26 cellular contexts compared by ENCODE assay signal in genomic region chrX:17052776-17053175, GRCh38.
"Had no signal": no experiment of that assay in that cellular context is flagged by ENCODE, and none has a peak within 500 bp of the region (broad histone marks: within the 10 kb centered on the region; RNA-seq: fewer than 3 reads in every experiment).

No MANE protein-coding gene starts in this region.

- DNase-seq: activated CD4-positive, alpha-beta memory T cell treated with anti-CD3 and anti-CD28 coated beads for 36 hours; activated CD4-positive, alpha-beta T cell treated with anti-CD3 and anti-CD28 coated beads, Interleukin-2, amount 10 ng/mL, durations not matched to agents 7 days and 5 days; activated CD4-positive, CD25-positive, alpha-beta regulatory T cell; activated CD8-positive, alpha-beta memory T cell treated with anti-CD3 and anti-CD28 coated beads for 24 hours; activated effector memory CD4-positive, alpha-beta T cell treated with anti-CD3 and anti-CD28 coated beads, Interleukin-2, amount 50 U/mL, for 16 hours; activated naive CD4-positive, alpha-beta T cell treated with Interleukin-2 at 50 U/mL for 16 hours; activated naive CD8-positive, alpha-beta T cell treated with anti-CD3 and anti-CD28 coated beads, Interleukin-2, amount 50 U/mL, for 24 hours; activated T-cell treated with anti-CD3 and anti-CD28 coated beads, Interleukin-2, amount 50 U/mL, for 4 hours; amniotic stem cell; central memory CD4-positive, alpha-beta T cell; Karpas-422; NCI-H446 treated with DMSO at 0.1 percent for 48 hours; NCI-H524 treated with DMSO at 0.1 percent for 48 hours; NK-92 treated with Interleukin-12 subunit alpha and Interleukin-12 subunit beta, amount 100 ng/mL, for 24 hours; OCI-M1; Right ventricle myocardium superior; RPMI8226; SJCRH30; SK-N-SH; T-helper 1 cell had no signal

- H3K4me1 ChIP-seq: ascending aorta had no signal

- H3K4me3 Mint-ChIP-seq: activated CD4-positive, alpha-beta memory T cell treated with anti-CD3 and anti-CD28 coated beads for 36 hours; activated CD4-positive, alpha-beta T cell treated with anti-CD3 and anti-CD28 coated beads, Interleukin-2, amount 10 ng/mL, durations not matched to agents 7 days and 5 days; activated naive CD8-positive, alpha-beta T cell treated with anti-CD3 and anti-CD28 coated beads, Interleukin-2, amount 50 U/mL, for 24 hours; activated T-cell treated with anti-CD3 and anti-CD28 coated beads, Interleukin-2, amount 50 U/mL, for 4 hours had no signal

- H3K27me3 Mint-ChIP-seq: activated CD4-positive, alpha-beta memory T cell treated with anti-CD3 and anti-CD28 coated beads for 36 hours; activated naive CD8-positive, alpha-beta T cell treated with anti-CD3 and anti-CD28 coated beads, Interleukin-2, amount 50 U/mL, for 24 hours had no signal

- H3K36me3 Mint-ChIP-seq: activated CD4-positive, alpha-beta memory T cell treated with anti-CD3 and anti-CD28 coated beads for 36 hours; activated naive CD4-positive, alpha-beta T cell treated with anti-CD3 and anti-CD28 coated beads, Interleukin-2, amount 50 U/mL, for 72 hours had no signal

- H3K4me1 Mint-ChIP-seq: activated CD4-positive, alpha-beta T cell treated with anti-CD3 and anti-CD28 coated beads, Interleukin-2, amount 10 ng/mL, durations not matched to agents 7 days and 5 days; activated naive CD8-positive, alpha-beta T cell treated with anti-CD3 and anti-CD28 coated beads, Interleukin-2, amount 50 U/mL, for 24 hours had no signal

- H3K27ac Mint-ChIP-seq: activated CD4-positive, alpha-beta memory T cell treated with anti-CD3 and anti-CD28 coated beads for 36 hours; activated CD4-positive, alpha-beta T cell treated with anti-CD3 and anti-CD28 coated beads, Interleukin-2, amount 10 ng/mL, durations not matched to agents 7 days and 5 days; activated naive CD4-positive, alpha-beta T cell treated with anti-CD3 and anti-CD28 coated beads, Interleukin-2, amount 50 U/mL, for 72 hours; activated naive CD8-positive, alpha-beta T cell treated with anti-CD3 and anti-CD28 coated beads, Interleukin-2, amount 50 U/mL, for 24 hours had no signal

- H3K27me3 ChIP-seq: ascending aorta, body of pancreas, SJCRH30 had no signal

- ATAC-seq: activated naive CD4-positive, alpha-beta T cell treated with anti-CD3 and anti-CD28 coated beads, Interleukin-2, amount 50 U/mL, for 72 hours; activated naive CD8-positive, alpha-beta T cell treated with anti-CD3 and anti-CD28 coated beads, Interleukin-2, amount 50 U/mL, for 24 hours; activated T-cell treated with anti-CD3 and anti-CD28 coated beads, Interleukin-2, amount 50 U/mL, for 4 hours; body of pancreas; K562; Panc1 had no signal

- H3K4me3 ChIP-seq: ascending aorta, body of pancreas, K562, SJCRH30 had no signal

- H3K9me3 Mint-ChIP-seq: activated CD4-positive, alpha-beta memory T cell treated with anti-CD3 and anti-CD28 coated beads for 36 hours; activated CD4-positive, alpha-beta T cell treated with anti-CD3 and anti-CD28 coated beads, Interleukin-2, amount 10 ng/mL, durations not matched to agents 7 days and 5 days; activated naive CD4-positive, alpha-beta T cell treated with anti-CD3 and anti-CD28 coated beads, Interleukin-2, amount 50 U/mL, for 72 hours; activated naive CD8-positive, alpha-beta T cell treated with anti-CD3 and anti-CD28 coated beads, Interleukin-2, amount 50 U/mL, for 24 hours; activated T-cell treated with anti-CD3 and anti-CD28 coated beads, Interleukin-2, amount 50 U/mL, for 4 hours had no signal

- H3K36me3 ChIP-seq: ascending aorta, SJCRH30 had no signal

- H3K9me3 ChIP-seq: ascending aorta, body of pancreas, SJCRH30, SK-N-SH had no signal

- H3K27ac ChIP-seq: ascending aorta, body of pancreas, SJCRH30, VCaP had no signal
